ENCODE assay signal across 25 cellular contexts in the genomic region with DNA sequence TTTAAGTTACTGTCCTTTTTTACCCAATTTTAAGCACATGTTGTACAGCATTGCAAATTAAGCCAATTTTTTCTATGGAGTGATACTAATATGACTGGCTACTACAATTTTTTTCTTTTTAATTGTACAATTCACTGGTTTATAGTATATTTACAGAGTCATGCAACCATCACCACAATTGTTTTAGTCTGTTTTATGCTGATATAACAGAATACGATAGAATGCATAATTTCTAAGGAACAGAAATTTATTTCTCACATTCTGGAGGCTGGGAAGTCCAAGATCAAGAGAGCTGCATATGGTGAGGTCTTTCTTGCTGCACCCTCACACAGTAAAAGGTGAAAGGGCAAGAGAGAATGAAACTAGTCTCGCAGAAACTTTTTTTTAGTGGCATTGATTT.
"Had no signal": no experiment of that assay in that cellular context is flagged by ENCODE, and none has a peak within 500 bp of the region (broad histone marks: within the 10 kb centered on the region; RNA-seq: fewer than 3 reads in every experiment).

No MANE protein-coding gene starts in this region.

- H3K9me3 ChIP-seq: colonic mucosa, esophagus muscularis mucosa, esophagus squamous epithelium, gastrocnemius medialis, gastroesophageal sphincter had no signal

- DNase-seq: colonic mucosa; cortex of kidney; dermis blood vessel endothelial cell; dorsolateral prefrontal cortex; effector CD4-positive, alpha-beta T cell; effector CD8-positive, alpha-beta T cell; effector memory CD4-positive, alpha-beta T cell; effector memory CD8-positive, alpha-beta T cell; endodermal cell; erythroblast; esophagus squamous epithelium; foreskin fibroblast; foreskin keratinocyte; foreskin melanocyte; gastrocnemius medialis; glutamatergic neuron; head of caudate nucleus; heart left ventricle; heart right ventricle had no signal

- H3K36me3 ChIP-seq: colonic mucosa, esophagus muscularis mucosa, esophagus squamous epithelium, gastrocnemius medialis, gastroesophageal sphincter, heart left ventricle, heart right ventricle had no signal

- H3K27me3 ChIP-seq: colonic mucosa, esophagus muscularis mucosa, esophagus squamous epithelium, foreskin keratinocyte, gastrocnemius medialis, gastroesophageal sphincter, heart left ventricle, heart right ventricle, hepatocyte had no signal

- H3K27ac ChIP-seq: colonic mucosa, coronary artery, dorsolateral prefrontal cortex, epithelial cell of prostate, esophagus muscularis mucosa, esophagus squamous epithelium, foreskin keratinocyte, gastrocnemius medialis, gastroesophageal sphincter, heart left ventricle, heart right ventricle, hepatocyte had no signal

- H2AFZ ChIP-seq: hepatocyte had no signal

- H3K4me1 ChIP-seq: colonic mucosa, esophagus muscularis mucosa, esophagus squamous epithelium, foreskin keratinocyte, gastrocnemius medialis, gastroesophageal sphincter, heart left ventricle, heart right ventricle had no signal

- ATAC-seq: effector memory CD8-positive, alpha-beta T cell; esophagus mucosa; foreskin keratinocyte; gastrocnemius medialis; gastroesophageal sphincter; heart left ventricle; heart right ventricle had no signal

- H3K4me3 ChIP-seq: colonic mucosa, coronary artery, dorsolateral prefrontal cortex, esophagus muscularis mucosa, esophagus squamous epithelium, gastrocnemius medialis, gastroesophageal sphincter, heart left ventricle, heart right ventricle, hepatocyte had no signal

- H3K4me2 ChIP-seq: hepatocyte had no signal

- H3K79me2 ChIP-seq: hepatocyte had no signal
